ENCODE assay signal across 8 cellular contexts in genomic region chr9:91163773-91164471, GRCh38.
DNase-seq lines count a peak whose midpoint lies in the region; TF ChIP-seq lines count a peak whose summit lies in the region.

No MANE protein-coding gene starts in this region.

- H3K36me3 Mint-ChIP-seq in activated T-cell treated with anti-CD3 and anti-CD28 coated beads, Interleukin-2, amount 50 U/mL, for 24 hours (ENCODE audit: low read depth) = peaks cover 2% of the 10 kb centered on the region

- H3K27ac Mint-ChIP-seq in activated T-cell treated with anti-CD3 and anti-CD28 coated beads, Interleukin-2, amount 50 U/mL, for 24 hours = peak overlapping the region; percentile 96

- TF ChIP-seq CTCF in RWPE1 (conservative IDR thresholded peaks at IDR 0.05; ENCODE audit: low read depth) (no peak), hepatocyte (IDR thresholded peaks at IDR 0.05; ENCODE audit: poor library complexity) (no peak), transverse colon (IDR thresholded peaks at IDR 0.05) (no peak)

- H3K9me3 Mint-ChIP-seq in activated T-cell treated with anti-CD3 and anti-CD28 coated beads, Interleukin-2, amount 50 U/mL, for 24 hours = no peaks in the 10 kb centered on the region

- H3K27ac ChIP-seq in RWPE1 (peak overlapping the region; percentile 88), hepatocyte (peak overlapping the region; percentile 41), transverse colon (peak overlapping the region; percentile 61 to 71 (median 66))

- no peak for TF ChIP-seq EP300 in transverse colon (IDR thresholded peaks at IDR 0.05; ENCODE audit: low read depth)

- H3K27me3 ChIP-seq in hepatocyte (no peaks in the 10 kb centered on the region), transverse colon (no peaks in the 10 kb centered on the region)

- H3K9me3 ChIP-seq in hepatocyte (ENCODE audit: low read depth) (no peaks in the 10 kb centered on the region), transverse colon (no peaks in the 10 kb centered on the region)

- H3K4me2 ChIP-seq in hepatocyte = no peak overlapping the region

- no peaks in the 10 kb centered on the region for H3K79me2 ChIP-seq in hepatocyte

- H4K20me1 ChIP-seq in hepatocyte (ENCODE audit: insufficient read depth, poor library complexity, severe bottlenecking) = no peaks in the 10 kb centered on the region

- TF ChIP-seq POLR2A in transverse colon (IDR thresholded peaks at IDR 0.05) = no peak

- POLR2A ChIA-PET in RWPE1 (lab: Yijun Ruan, JAX; ENCODE audit: low non-redundant PET) = no interaction called here

- no peaks in the 10 kb centered on the region for H3K27me3 Mint-ChIP-seq in activated T-cell treated with anti-CD3 and anti-CD28 coated beads, Interleukin-2, amount 50 U/mL, for 24 hours

- H3K36me3 ChIP-seq in hepatocyte (replicated peaks; ENCODE audit: insufficient read depth, low read depth) (no peaks in the 10 kb centered on the region), transverse colon (no peaks in the 10 kb centered on the region)

- CTCF ChIA-PET in RWPE1 (lab: Yijun Ruan, JAX) = no interaction called here

- intact Hi-C loops in transverse colon (cut with DNase I; ENCODE audit: low total_unique reads) = no loop called here

- peak overlapping the region; percentile 75 for H3K4me3 Mint-ChIP-seq in activated T-cell treated with anti-CD3 and anti-CD28 coated beads, Interleukin-2, amount 50 U/mL, for 24 hours

- H2AFZ ChIP-seq in hepatocyte = no peak overlapping the region

- DNase-seq in activated T-cell treated with anti-CD3 and anti-CD28 coated beads, Interleukin-2, amount 50 U/mL, for 24 hours = peak; percentile 62
- DNase-seq in activated T-cell treated with anti-CD3 and anti-CD28 coated beads, Interleukin-2, amount 50 U/mL, for 1 hour = no peak
- DNase-seq in RWPE1 (ENCODE audit: low spot score) = no peak
- DNase-seq in hepatocyte (ENCODE audit: low spot score) = no peak
- peak; percentile 35 for DNase-seq in transverse colon
- DNase-seq in activated effector memory CD4-positive, alpha-beta T cell treated with anti-CD3 and anti-CD28 coated beads, Interleukin-2, amount 50 U/mL, for 16 hours = no peak
- no peak for DNase-seq in AG20443 (ENCODE audit: low spot score)
- no peak for DNase-seq in ureter (ENCODE audit: low spot score)

- H3K9me2 ChIP-seq in hepatocyte (replicated peaks; ENCODE audit: insufficient read depth) = no peaks in the 10 kb centered on the region

- H3K4me1 Mint-ChIP-seq in activated T-cell treated with anti-CD3 and anti-CD28 coated beads, Interleukin-2, amount 50 U/mL, for 24 hours (ENCODE audit: low read depth) = peaks cover 65% of the 10 kb centered on the region

- 96% methylated on average over 17 of the region's 17 CpGs for WGBS in hepatocyte (ENCODE audit: low lambda C conversion rate, missing lambda C conversion rate)
- WGBS in transverse colon (ENCODE audit: low coverage in 1 of 2), 2 donors = 85% methylated on average over 14 of the region's 17 CpGs; no CpG with 5 or more reads in 1 of the 2 donors

- H3K4me3 ChIP-seq in hepatocyte (no peak overlapping the region), transverse colon (no peak overlapping the region)

- peaks cover 46% of the 10 kb centered on the region for H3K4me1 ChIP-seq in hepatocyte (ENCODE audit: insufficient read depth)
- peaks cover 7 to 61% (median 28%) of the 10 kb centered on the region in 4 donors for H3K4me1 ChIP-seq in transverse colon

- in situ Hi-C loops in transverse colon (cut with MboI; ENCODE audit: low pct_ligation_motif_present in 1 of 4, low pct_unique_long_range_greater_than_20kb in 1 of 4, low sequenced_read_pairs in 3 of 4) = loop anchor here in 1 of 4 donors (25.0 kb wide), 1 partner anchor 102 kb away; no protein-coding TSS in a partner anchor

Comparison
In these comparisons a context has a peak if more than half of its experiments do, and no peak if none do; other contexts are left out.
1. DNase-seq: peak in activated T-cell treated with anti-CD3 and anti-CD28 coated beads, Interleukin-2, amount 50 U/mL, for 24 hours (single experiment) and transverse colon (single experiment); none in activated T-cell treated with anti-CD3 and anti-CD28 coated beads, Interleukin-2, amount 50 U/mL, for 1 hour (single experiment), RWPE1 (single experiment), hepatocyte (single experiment), activated effector memory CD4-positive, alpha-beta T cell treated with anti-CD3 and anti-CD28 coated beads, Interleukin-2, amount 50 U/mL, for 16 hours (single experiment), AG20443 (single experiment) and ureter (single experiment).
2. Peak in every context shown above with its lines, with median percentiles within 50 percentile points of each other: H3K27ac ChIP-seq.